In the genomic region with DNA sequence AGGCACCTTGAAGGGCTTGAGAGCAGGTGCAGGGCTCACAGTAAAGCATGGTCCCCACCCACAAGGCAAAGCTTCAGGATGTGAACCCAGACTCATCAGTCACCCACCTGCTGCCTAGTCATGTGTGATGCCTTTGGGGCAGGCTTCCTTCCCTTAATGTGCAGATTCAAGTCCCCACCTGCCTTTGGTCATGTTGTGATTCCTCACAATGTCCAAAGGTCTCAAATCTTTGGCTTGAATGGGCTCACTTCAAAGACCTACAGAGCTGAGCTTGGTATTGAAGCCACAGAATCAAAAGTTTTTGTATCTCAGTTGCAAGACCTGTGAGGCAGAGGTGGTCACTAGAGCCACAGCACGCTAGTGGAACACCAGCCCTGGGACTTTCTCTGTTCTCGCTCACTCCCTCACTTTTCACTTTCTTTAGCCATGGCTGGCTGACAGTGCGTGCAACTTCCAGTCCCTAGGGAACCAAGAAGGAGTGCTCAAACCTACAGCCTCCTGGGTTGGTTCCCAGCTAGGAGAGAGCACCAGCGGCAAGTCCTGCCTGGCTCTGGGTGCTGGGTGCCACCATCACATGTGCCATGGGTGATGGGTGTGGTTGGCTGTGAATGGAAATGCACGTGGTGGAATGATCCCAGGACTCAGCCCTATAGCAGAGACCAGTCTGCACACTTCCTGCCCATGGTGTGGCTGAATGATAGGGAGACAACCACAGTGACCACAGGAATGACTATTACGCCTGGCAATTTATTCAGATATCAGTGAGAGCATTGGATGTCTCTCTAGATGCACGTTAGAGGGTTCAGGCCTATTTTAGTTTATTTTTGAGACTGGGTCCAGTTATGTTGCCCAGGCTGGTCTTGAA, we compare ENCODE assay signal across 11 cellular contexts. TPM values are rescaled to one million over a fixed set of nuclear protein-coding genes. Genes with fewer than 3 reads are reported as not detected.
A peak's percentile ranks its signal among the peaks of the same experiment; 100 is the strongest.
DNase-seq lines count a peak whose midpoint lies in the region; ATAC-seq, FAIRE-seq and TF ChIP-seq lines count a peak whose summit lies in the region.
"Had no signal": no experiment of that assay in that cellular context is flagged by ENCODE, and none has a peak within 500 bp of the region (broad histone marks: within the 10 kb centered on the region; RNA-seq: fewer than 3 reads in every experiment).

No MANE protein-coding gene starts in this region.

- POLR2A ChIA-PET in CD8-positive, alpha-beta memory T cell (lab: Charles Lee): no interaction called here

- H3K9me3 ChIP-seq in CD8-positive, alpha-beta memory T cell (ENCODE audit: low read length): no peaks in the 10 kb centered on the region

- no peak overlapping the region for H3K27ac ChIP-seq in CD8-positive, alpha-beta memory T cell (ENCODE audit: low read depth, low read length)

- CTCF ChIA-PET in CD8-positive, alpha-beta memory T cell (lab: Charles Lee): interaction anchor here (1.2 to 2.5 kb wide), 2 partner anchors 11 kb away, joined by 3 to 14 read pairs; no protein-coding TSS in a partner anchor

- peak; percentile 91 for FAIRE-seq in GM12891 (lab: Jason Lieb, UNC)
- FAIRE-seq: endometrium had no signal

- H3K27ac Mint-ChIP-seq in CD8-positive, alpha-beta memory T cell: peak overlapping the region in 1 of 8 donors; percentile 39

- H3K36me3 ChIP-seq in CD8-positive, alpha-beta memory T cell (ENCODE audit: insufficient read depth, low read length): no peaks in the 10 kb centered on the region

- TF ChIP-seq POLR2A in GM12891 (IDR thresholded peaks at IDR 0.05; ENCODE audit: low read depth, low read length): no peak

- peaks cover 0 to 4% of the 10 kb centered on the region in 2 donors for H3K27me3 Mint-ChIP-seq in CD8-positive, alpha-beta memory T cell

- H3K4me3 Mint-ChIP-seq in CD8-positive, alpha-beta memory T cell: peak overlapping the region in 1 of 7 donors; percentile 25

- no peak overlapping the region for H3K4me3 ChIP-seq in fibroblast of pulmonary artery (replicated peaks; ENCODE audit: low read depth, low read length)
- no peak overlapping the region for H3K4me3 ChIP-seq in CD8-positive, alpha-beta memory T cell (ENCODE audit: low read length)

- H3K4me1 Mint-ChIP-seq in CD8-positive, alpha-beta memory T cell: peaks cover 16 to 24% (median 20%) of the 10 kb centered on the region in 3 donors

- no peak for TF ChIP-seq CTCF in fibroblast of pulmonary artery (IDR thresholded peaks at IDR 0.05; ENCODE audit: low read length, missing control alignments)

- DNase-seq in GM12891 (ENCODE audit: insufficient read length, low spot score) (peak; percentile 30), fibroblast of pulmonary artery (ENCODE audit: low read depth) (peak; percentile 11), NCI-H510A treated with DMSO at 0.1 percent for 48 hours (lab: John Stamatoyannopoulos, UW) (no peak), NCI-H187 (lab: John Stamatoyannopoulos, UW) (no peak)
- no peak for DNase-seq in CD8-positive, alpha-beta memory T cell
- DNase-seq: activated CD4-positive, alpha-beta T cell treated with anti-CD3 and anti-CD28 coated beads, Interleukin-2, amount 50 U/mL, for 4 hours; NCI-H2081 treated with DMSO at 0.1 percent for 48 hours had no signal

- peaks cover 0 to 1% (median 0%) of the 10 kb centered on the region in 3 donors for H3K36me3 Mint-ChIP-seq in CD8-positive, alpha-beta memory T cell

- peaks cover 5% of the 10 kb centered on the region for H3K4me1 ChIP-seq in CD8-positive, alpha-beta memory T cell (ENCODE audit: insufficient read depth, low read length)

- peak; percentile 47 for ATAC-seq in GM21526 (IDR thresholded peaks at IDR 0.05; ENCODE audit: low FRiP score, unreplicated experiment)
- peak; percentile 60 for ATAC-seq in HG03457 (IDR thresholded peaks at IDR 0.05; ENCODE audit: unreplicated experiment)
- no peak for ATAC-seq in GM19324 (IDR thresholded peaks at IDR 0.05; ENCODE audit: low FRiP score, unreplicated experiment)

- H3K27me3 ChIP-seq in CD8-positive, alpha-beta memory T cell (ENCODE audit: insufficient read depth, low read length, poor library complexity, severe bottlenecking): no peaks in the 10 kb centered on the region

- H3K9me3 Mint-ChIP-seq in CD8-positive, alpha-beta memory T cell: no peaks in the 10 kb centered on the region

TF ChIP-seq in GM12891, 5 proteins besides CTCF, POLR2A, EP300 and RAD21:
- TF ChIP-seq POLR2AphosphoS5 (IDR thresholded peaks at IDR 0.05; ENCODE audit: low read depth, low read length): no peak
- no peak for TF ChIP-seq TAF1 (IDR thresholded peaks at IDR 0.05; ENCODE audit: low read depth, low read length)
- TF ChIP-seq PAX5 (IDR thresholded peaks at IDR 0.05; ENCODE audit: insufficient read depth, low read length, severe bottlenecking): peak; percentile 25
- no peak; the same call in 1 of the 2 replicates for TF ChIP-seq POU2F2 (IDR thresholded peaks at IDR 0.05; ENCODE audit: low read depth, low read length)
- TF ChIP-seq SPI1 (IDR thresholded peaks at IDR 0.05; ENCODE audit: low read depth, low read length): 0 out of 2 replicates have a peak, but pooled peaks have one; percentile 10

RNA-seq across cellular contexts. Expression of gene CLIC6, which starts 26.4 kb away (rescaled TPM):
- polyA plus RNA-seq in GM12891 (2012; ENCODE audit: low read depth, missing spikeins): 18.6 TPM
- under 1 TPM; 0.37 to 0.44 TPM for total RNA-seq in CD8-positive, alpha-beta memory T cell
- polyA plus RNA-seq in CD8-positive, alpha-beta memory T cell: 0.08 TPM

RNA-seq across cellular contexts. Expression of gene RCAN1, which starts 27.5 kb away (rescaled TPM):
- polyA plus RNA-seq in GM12891 (2012; ENCODE audit: low read depth, missing spikeins): 4.3 TPM
- total RNA-seq in CD8-positive, alpha-beta memory T cell: 10 to 100 TPM; 16.0 to 16.9 TPM
- polyA plus RNA-seq in CD8-positive, alpha-beta memory T cell: 19.6 TPM

Comparison
In these comparisons a context has a peak if more than half of its experiments do, and no peak if none do; other contexts are left out.
1. DNase-seq: peak in GM12891 (single experiment) and fibroblast of pulmonary artery (single experiment); none in CD8-positive, alpha-beta memory T cell (0 of 5), NCI-H510A treated with DMSO at 0.1 percent for 48 hours (single experiment) and NCI-H187 (0 of 2).